9 cellular contexts compared by ENCODE assay signal in genomic region chr17:7249830-7250229, GRCh38. TPM values are rescaled to one million over a fixed set of nuclear protein-coding genes. Genes with fewer than 3 reads are reported as not detected.
DNase-seq lines count a peak whose midpoint lies in the region; ATAC-seq and TF ChIP-seq lines count a peak whose summit lies in the region.
"Had no signal": no experiment of that assay in that cellular context is flagged by ENCODE, and none has a peak within 500 bp of the region (broad histone marks: within the 10 kb centered on the region; RNA-seq: fewer than 3 reads in every experiment).

No MANE protein-coding gene starts in this region.

- H3K27ac Mint-ChIP-seq in GM23338 = no peak overlapping the region

- H3K9me2 ChIP-seq in GM23338 (ENCODE audit: insufficient read depth) (no peaks in the 10 kb centered on the region), PC-9 (ENCODE audit: insufficient read depth) (no peaks in the 10 kb centered on the region)

- BruUV-seq in PC-9 (replicated peaks; lab: Mats Ljungman, UMichigan) = no TSS peak

- peaks cover 67% of the 10 kb centered on the region for H3K79me2 ChIP-seq in GM23338 (replicated peaks; ENCODE audit: insufficient read depth)
- H3K79me2 ChIP-seq in PC-9 (ENCODE audit: low read depth) = peaks cover 70% of the 10 kb centered on the region

- H3K4me2 ChIP-seq in GM23338 = peak overlapping the region; percentile 98
- H3K4me2 ChIP-seq in PC-9 = peak overlapping the region; percentile 90

- H3K27ac ChIP-seq in GM23338 (ENCODE audit: low read depth) (no peak overlapping the region), PC-9 (no peak overlapping the region), esophagus squamous epithelium (peak overlapping the region; percentile 96 to 100 (median 98))

- peaks cover 38% of the 10 kb centered on the region for H3K4me1 Mint-ChIP-seq in GM23338

- H3K27me3 ChIP-seq in GM23338 (ENCODE audit: insufficient read depth) = no peaks in the 10 kb centered on the region
- no peaks in the 10 kb centered on the region for H3K27me3 ChIP-seq in PC-9 (ENCODE audit: insufficient read depth, low read depth)
- no peaks in the 10 kb centered on the region for H3K27me3 ChIP-seq in esophagus squamous epithelium

- peaks cover 3% of the 10 kb centered on the region; the same call in 2 of the 3 replicates for H3K9me3 Mint-ChIP-seq in GM23338

- H3K36me3 Mint-ChIP-seq in GM23338 (ENCODE audit: low read depth) = peaks cover 39% of the 10 kb centered on the region

- ATAC-seq in GM23338 (no peak), GM18505 (IDR thresholded peaks at IDR 0.05; ENCODE audit: unreplicated experiment) (no peak)
- ATAC-seq: left colon had no signal

- H3K4me1 ChIP-seq in GM23338 (ENCODE audit: insufficient read depth) (peaks cover 23% of the 10 kb centered on the region), PC-9 (replicated peaks; ENCODE audit: insufficient read depth) (peaks cover 28% of the 10 kb centered on the region), esophagus squamous epithelium (peaks cover 28 to 63% (median 37%) of the 10 kb centered on the region in 3 donors)

- no peak for TF ChIP-seq POLR2A in esophagus squamous epithelium (IDR thresholded peaks at IDR 0.05)
- no peak for TF ChIP-seq POLR2A in GM18505 (IDR thresholded peaks at IDR 0.05; ENCODE audit: borderline replicate concordance, extremely low read depth, insufficient read depth, insufficient read length)

- peaks cover 10% of the 10 kb centered on the region for H3K27me3 Mint-ChIP-seq in GM23338 (ENCODE audit: insufficient read depth, low read depth, poor library complexity)

- H3K4me3 Mint-ChIP-seq in GM23338 = peak overlapping the region; percentile 91

- H3K9me3 ChIP-seq in PC-9 (ENCODE audit: insufficient read depth, low read depth) (no peaks in the 10 kb centered on the region), esophagus squamous epithelium (no peaks in the 10 kb centered on the region)

- TF ChIP-seq CTCF in GM23338 (conservative IDR thresholded peaks at IDR 0.05; ENCODE audit: low read depth in 2 of 2) = no peak
- TF ChIP-seq CTCF in PC-9 (conservative IDR thresholded peaks at IDR 0.05) = no peak
- TF ChIP-seq CTCF in esophagus squamous epithelium (IDR thresholded peaks at IDR 0.05) = no peak

- CTCF ChIA-PET in PC-9 (lab: Charles Lee) = no interaction called here

- POLR2A ChIA-PET in PC-9 (lab: Charles Lee; ENCODE audit: unreplicated experiment) = interaction anchor here (0.6 kb wide), 1 partner anchor 438 kb away, joined by 4 read pairs; no protein-coding TSS in a partner anchor

- no peak for DNase-seq in GM23338 (ENCODE audit: low spot score)
- no peak for DNase-seq in PC-9
- DNase-seq in esophagus squamous epithelium (lab: John Stamatoyannopoulos, UW) = no peak
- no peak for DNase-seq in skeletal muscle cell (ENCODE audit: low read depth)
- no peak for DNase-seq in stimulated activated CD8-positive, alpha-beta memory T cell treated with anti-CD3 and anti-CD28 coated beads, Interleukin-4, amount 100 ng/mL, for 48 hours
- DNase-seq in 8988T = no peak
- no peak for DNase-seq in SKM-1 treated with dmso at 0.1 percent for 144 hours (lab: John Stamatoyannopoulos, UW; ENCODE audit: unreplicated experiment)
- DNase-seq: left colon had no signal

- peaks cover 26% of the 10 kb centered on the region for H4K20me1 ChIP-seq in GM23338 (replicated peaks; ENCODE audit: insufficient read depth)
- peaks cover 6% of the 10 kb centered on the region; the same call in 1 of the 2 replicates for H4K20me1 ChIP-seq in PC-9 (ENCODE audit: insufficient read depth)

- peaks cover 10% of the 10 kb centered on the region for H3K36me3 ChIP-seq in GM23338 (ENCODE audit: insufficient read depth)
- peaks cover 19% of the 10 kb centered on the region for H3K36me3 ChIP-seq in PC-9 (ENCODE audit: low read depth)
- H3K36me3 ChIP-seq in esophagus squamous epithelium = peaks cover 17 to 39% (median 18%) of the 10 kb centered on the region in 3 donors

- intact Hi-C loops in PC-9 (cut with micrococcal nuclease; ENCODE audit: unreplicated experiment) (no loop called here), esophagus squamous epithelium (cut with DNase I) (no loop called here)

- H2AFZ ChIP-seq in GM23338 (no peak overlapping the region), PC-9 (no peak overlapping the region)

- H3K4me3 ChIP-seq in GM23338 (peak overlapping the region; percentile 65), PC-9 (peak overlapping the region; percentile 72), esophagus squamous epithelium (peak overlapping the region in 3 of 4 donors; percentile 89 to 99 (median 94)), skeletal muscle cell (ENCODE audit: low read depth, low read length) (peak overlapping the region; percentile 87)

- H3F3A ChIP-seq in GM23338 (replicated peaks; ENCODE audit: low read depth) (peaks cover 21% of the 10 kb centered on the region), PC-9 (ENCODE audit: insufficient read depth, low read depth) (peaks cover 42% of the 10 kb centered on the region)

- 77 to 82% methylated on average over 6 to 7 of the region's 7 CpGs for WGBS in esophagus squamous epithelium, 2 donors

RNA-seq across cellular contexts. Expression of gene CTDNEP1, which starts 1.7 kb away (rescaled TPM):
- total RNA-seq in GM23338 (2014; rRNA removed; shearing (Covaris generic)) = 93.4 and 109 TPM in 2 replicates
- polyA plus RNA-seq in GM23338 (2016; fragmentation: Nextera tagmentation; extraction: Ambion mirVana) = 48.1 and 55.2 TPM in 2 replicates
- total RNA-seq in PC-9 (2021) (173 and 203 TPM in 2 replicates), esophagus squamous epithelium (10 to 100 TPM; 42.0 to 52.1 (median 47.8) TPM)

RNA-seq across cellular contexts. Expression of gene ELP5, which starts 2.2 kb away (rescaled TPM):
- 23.2 and 41.4 TPM in 2 replicates for total RNA-seq in GM23338 (2014; rRNA removed; shearing (Covaris generic))
- polyA plus RNA-seq in GM23338 (2016; fragmentation: Nextera tagmentation; extraction: Ambion mirVana) = 38.3 and 40.9 TPM in 2 replicates
- total RNA-seq in PC-9 (2021) (31.8 and 45.1 TPM in 2 replicates), esophagus squamous epithelium (10 to 100 TPM; 14.9 to 21.8 (median 16.6) TPM)

RNA-seq across cellular contexts. Expression of gene GABARAP, which starts 7.6 kb away (rescaled TPM):
- 88.8 and 128 TPM in 2 replicates for total RNA-seq in GM23338 (2014; rRNA removed; shearing (Covaris generic))
- polyA plus RNA-seq in GM23338 (2016; fragmentation: Nextera tagmentation; extraction: Ambion mirVana) = 497 and 520 TPM in 2 replicates
- 424 and 457 TPM in 2 replicates for total RNA-seq in PC-9 (2021)
- 100 to 1,000 TPM; 172 to 384 (median 197) TPM for total RNA-seq in esophagus squamous epithelium

RNA-seq across cellular contexts. Expression of gene PHF23, which starts 10.6 kb away (rescaled TPM):
- 33.2 and 51.0 TPM in 2 replicates for total RNA-seq in GM23338 (2014; rRNA removed; shearing (Covaris generic))
- 35.4 and 36.6 TPM in 2 replicates for polyA plus RNA-seq in GM23338 (2016; fragmentation: Nextera tagmentation; extraction: Ambion mirVana)
- 64.5 and 65.8 TPM in 2 replicates for total RNA-seq in PC-9 (2021)
- total RNA-seq in esophagus squamous epithelium = 10 to 100 TPM; 24.7 to 30.6 (median 27.0) TPM

RNA-seq across cellular contexts. Expression of gene CLDN7, which starts 12.4 kb away (rescaled TPM):
- 111 and 117 TPM in 2 replicates for total RNA-seq in GM23338 (2014; rRNA removed; shearing (Covaris generic))
- 46.1 and 50.7 TPM in 2 replicates for polyA plus RNA-seq in GM23338 (2016; fragmentation: Nextera tagmentation; extraction: Ambion mirVana)
- total RNA-seq in PC-9 (2021) = 390 and 442 TPM in 2 replicates
- 100 to 1,000 TPM; 172 to 411 (median 208) TPM for total RNA-seq in esophagus squamous epithelium

Comparison
In these comparisons a context has a peak if more than half of its experiments do, and no peak if none do; other contexts are left out.
1. H3K27ac ChIP-seq: peak in esophagus squamous epithelium (4 of 4); none in GM23338 (single experiment) and PC-9 (single experiment).
2. Peak in every context shown above with its lines, with median percentiles within 50 percentile points of each other: H3K4me3 ChIP-seq.